8 cellular contexts compared by ENCODE assay signal in genomic region chr4:102344955-102345794, GRCh38. TPM values are rescaled to one million over a fixed set of nuclear protein-coding genes. Genes with fewer than 3 reads are reported as not detected.
A peak's percentile ranks its signal among the peaks of the same experiment; 100 is the strongest.
DNase-seq lines count a peak whose midpoint lies in the region; ATAC-seq, FAIRE-seq and TF ChIP-seq lines count a peak whose summit lies in the region.

Gene SLC39A8, minus strand, starts transcription at chr4:102345482. Its CDS starts 820 bp downstream, at chr4:102344662.

- FAIRE-seq in GM12892 (lab: Jason Lieb, UNC), result peak; percentile 99

- TF ChIP-seq POLR2A in GM12892 (IDR thresholded peaks at IDR 0.05; ENCODE audit: low read depth, low read length), result peak; percentile 47
- peak in 1 of 2 donors; percentile 46 for TF ChIP-seq POLR2A in heart left ventricle (IDR thresholded peaks at IDR 0.05)

- H3K4me1 ChIP-seq in adipocyte (ENCODE audit: control insufficient read depth, insufficient read depth, low read length) (peaks cover 11% of the 10 kb centered on the region), heart left ventricle (peaks cover 0 to 49% (median 7%) of the 10 kb centered on the region in 12 donors), upper lobe of right lung (peaks cover 15% of the 10 kb centered on the region)

- POLR2A ChIA-PET in T-cell (lab: Charles Lee), result interaction anchor here in 1 of 2 donors (0.9 to 1.3 kb wide), 3 partner anchors 295 to 482 kb away, joined by 3 to 5 read pairs (median 3); partner anchors contain the start of gene UBE2D3

- peak within 1 kb of the TSS; percentile 92 for H3K9ac ChIP-seq in adipocyte (ENCODE audit: low read length)

- CTCF ChIA-PET in T-cell (lab: Charles Lee), result interaction anchor here in 1 of 2 donors (0.5 to 1.8 kb wide), 7 partner anchors 60 to 746 kb away, joined by 3 to 9 read pairs (median 3); no protein-coding TSS in a partner anchor

- ATAC-seq in HG02678 (IDR thresholded peaks at IDR 0.05; ENCODE audit: unreplicated experiment) (peak; percentile 81), T-cell (replicated peaks in 1 of 4) (peak; percentile 79 to 85 (median 81)), heart left ventricle (peak; percentile 86 to 97 (median 96)), upper lobe of right lung (peak; percentile 97)

- H3K4me1 Mint-ChIP-seq in T-cell (peaks cover 45 to 48% (median 48%) of the 10 kb centered on the region in 3 donors), progenitor cell of endocrine pancreas (ENCODE audit: low read depth) (peaks cover 9% of the 10 kb centered on the region)

- intact Hi-C loops in heart left ventricle (cut with DNase I), result loop anchor here in 3 of 10 donors (10.0 kb wide), 4 partner anchors 90 to 670 kb away; partner anchors contain the start of genes NFKB1 (in 1 of the 3) and SLC9B1 (in 1 of the 3)
- intact Hi-C loops in upper lobe of right lung (cut with DNase I), result no loop called here

- H3K9me3 ChIP-seq in adipocyte (ENCODE audit: control insufficient read depth, low read length), result no peaks in the 10 kb centered on the region
- H3K9me3 ChIP-seq in heart left ventricle, result no peaks in the 10 kb centered on the region
- H3K9me3 ChIP-seq in upper lobe of right lung, result no peaks in the 10 kb centered on the region

- H3K36me3 ChIP-seq in adipocyte (ENCODE audit: control insufficient read depth, insufficient read depth, low read length, severe bottlenecking), result no peaks in the 10 kb centered on the region
- H3K36me3 ChIP-seq in heart left ventricle, result no peaks in the 10 kb centered on the region
- no peaks in the 10 kb centered on the region for H3K36me3 ChIP-seq in upper lobe of right lung

- 0 to 2% (median 1%) methylated on average over 49 to 54 of the region's 54 CpGs for WGBS in heart left ventricle, 4 donors

- H3K27ac ChIP-seq in heart left ventricle (peak within 1 kb of the TSS in 11 of 12 donors; percentile 7 to 92 (median 58)), upper lobe of right lung (peak within 1 kb of the TSS; percentile 86)

- H3K4me3 Mint-ChIP-seq in T-cell (peak within 1 kb of the TSS; percentile 83 to 88 (median 88)), progenitor cell of endocrine pancreas (ENCODE audit: low read depth) (peak within 1 kb of the TSS; percentile 77)

- peaks cover 5% of the 10 kb centered on the region for H3K36me3 Mint-ChIP-seq in T-cell
- H3K36me3 Mint-ChIP-seq in progenitor cell of endocrine pancreas (ENCODE audit: insufficient read depth), result no peaks in the 10 kb centered on the region

- peak; percentile 47 to 86 (median 78) for TF ChIP-seq CTCF in heart left ventricle (IDR thresholded peaks at IDR 0.05)
- TF ChIP-seq CTCF in progenitor cell of endocrine pancreas (IDR thresholded peaks at IDR 0.05; ENCODE audit: unreplicated experiment), result peak; percentile 76
- TF ChIP-seq CTCF in upper lobe of right lung (IDR thresholded peaks at IDR 0.05), result peak; percentile 87

- H3K4me3 ChIP-seq in adipocyte (ENCODE audit: low read length) (peak within 1 kb of the TSS; percentile 98), heart left ventricle (peak within 1 kb of the TSS; percentile 42 to 82 (median 58)), upper lobe of right lung (peak within 1 kb of the TSS; percentile 81)

- DNase-seq in GM12892 (ENCODE audit: insufficient read length), result peak; percentile 77
- DNase-seq in NCI-H1105 (lab: John Stamatoyannopoulos, UW), result peak; percentile 24
- peak; percentile 63 to 90 (median 85) for DNase-seq in T-cell
- peak; percentile 95 for DNase-seq in adipocyte (ENCODE audit: low read depth)
- peak; percentile 81 to 92 (median 85) for DNase-seq in heart left ventricle
- DNase-seq in progenitor cell of endocrine pancreas (ENCODE audit: low spot score, unreplicated experiment), result peak; percentile 62
- DNase-seq in upper lobe of right lung, result peak; percentile 95

- H3K27ac Mint-ChIP-seq in T-cell (peak within 1 kb of the TSS; percentile 91 to 95), progenitor cell of endocrine pancreas (peak within 1 kb of the TSS; percentile 89)

- no peaks in the 10 kb centered on the region for H3K27me3 Mint-ChIP-seq in T-cell
- peaks cover 59% of the 10 kb centered on the region for H3K27me3 Mint-ChIP-seq in progenitor cell of endocrine pancreas

- H3K27me3 ChIP-seq in adipocyte (replicated peaks; ENCODE audit: control insufficient read depth, insufficient read depth, low read length), result no peaks in the 10 kb centered on the region
- no peaks in the 10 kb centered on the region for H3K27me3 ChIP-seq in heart left ventricle
- H3K27me3 ChIP-seq in upper lobe of right lung, result no peaks in the 10 kb centered on the region

- H3K9me3 Mint-ChIP-seq in T-cell (no peaks in the 10 kb centered on the region), progenitor cell of endocrine pancreas (ENCODE audit: low read depth) (no peaks in the 10 kb centered on the region)

RNA-seq across cellular contexts. Expression of gene SLC39A8, which starts in this region (rescaled TPM):
- polyA plus RNA-seq in GM12892 (2012; ENCODE audit: missing spikeins), result 33.1 TPM
- 10 to 100 TPM; 19.2 to 23.0 (median 19.9) TPM for total RNA-seq in T-cell
- total RNA-seq in heart left ventricle, result 10 to 100 TPM in 2 of 9 donors, 1 to 10 TPM in 7; 1.9 to 51.3 (median 3.0) TPM
- polyA plus RNA-seq in heart left ventricle, result 1 to 10 TPM; 1.6 to 2.6 TPM
- 1.6 and 3.2 TPM in 2 replicates for total RNA-seq in progenitor cell of endocrine pancreas
- 470 TPM for total RNA-seq in upper lobe of right lung

Comparison
In these comparisons a context has a peak if more than half of its experiments do, and no peak if none do; other contexts are left out.
1. Peak in every context shown above with its lines: DNase-seq, ATAC-seq, H3K4me3 ChIP-seq and H3K27ac ChIP-seq.
2. DNase-seq: peak in every context shown above with its lines; median percentile 95 in adipocyte; 95 in upper lobe of right lung; 85 in T-cell; 85 in heart left ventricle; 77 in GM12892; 62 in progenitor cell of endocrine pancreas; 24 in NCI-H1105.